Comparison of ENCODE assay signal across 26 cellular contexts in genomic region chr6:33604941-33605854, GRCh38. TPM values are rescaled to one million over a fixed set of nuclear protein-coding genes. Genes with fewer than 3 reads are reported as not detected.
DNase-seq lines count a peak whose midpoint lies in the region; ATAC-seq and TF ChIP-seq lines count a peak whose summit lies in the region.
"Had no signal": no experiment of that assay in that cellular context is flagged by ENCODE, and none has a peak within 500 bp of the region (broad histone marks: within the 10 kb centered on the region; RNA-seq: fewer than 3 reads in every experiment).

No MANE protein-coding gene starts in this region.

- peaks cover 11% of the 10 kb centered on the region for H3K9me3 ChIP-seq in PC-9 (ENCODE audit: insufficient read depth, low read depth)
- H3K9me3 ChIP-seq: HAP-1, lower lobe of right lung had no signal

- in situ Hi-C loops in Caki2 (cut with HindIII; ENCODE audit: low pct_unique_long_range_greater_than_20kb, low sequenced_read_pairs): no loop called here

- H3K4me3 ChIP-seq in PC-9: no peak overlapping the region
- no peak overlapping the region for H3K4me3 ChIP-seq in foreskin fibroblast (ENCODE audit: low read depth in 1 of 2, low read length in 2 of 2)
- H3K4me3 ChIP-seq: BLaER1, HAP-1, lower lobe of right lung, mucosa of descending colon, skin epidermis, tibial nerve had no signal

- ATAC-seq in GM18520 (IDR thresholded peaks at IDR 0.05; ENCODE audit: unreplicated experiment) (no peak), GM18867 (IDR thresholded peaks at IDR 0.05; ENCODE audit: unreplicated experiment) (no peak)
- ATAC-seq: lower lobe of right lung, mucosa of descending colon had no signal

- H4K20me1 ChIP-seq in PC-9 (ENCODE audit: insufficient read depth): no peaks in the 10 kb centered on the region
- H4K20me1 ChIP-seq: BLaER1 had no signal

- no peaks in the 10 kb centered on the region for H3K36me3 ChIP-seq in PC-9 (ENCODE audit: low read depth)
- H3K36me3 ChIP-seq: BLaER1, HAP-1, lower lobe of right lung, tibial nerve, WERI-Rb-1 had no signal

- peak; percentile 47 for DNase-seq in Caki2 (ENCODE audit: low read depth)
- peak; percentile 32 for DNase-seq in HT-29 (ENCODE audit: low spot score)
- DNase-seq in PC-9: peak in 1 of 2 experiments; percentile 74
- DNase-seq in foreskin fibroblast: peak; percentile 73 to 77
- DNase-seq in AML-193 (lab: John Stamatoyannopoulos, UW): no peak
- DNase-seq: ACHN; activated CD4-positive, alpha-beta T cell treated with anti-CD3 and anti-CD28 coated beads for 48 hours; activated CD8-positive, alpha-beta memory T cell treated with anti-CD3 and anti-CD28 coated beads for 24 hours; activated gamma-delta T cell; activated naive CD8-positive, alpha-beta T cell treated with anti-CD3 and anti-CD28 coated beads, Interleukin-2, amount 10 ng/mL, durations not matched to agents 7 days and 5 days; DMS53; kidney; lower lobe of right lung; mucosa of descending colon; NCI-H2029 treated with DMSO at 0.1 percent for 48 hours; NCI-H2227 treated with DMSO at 0.1 percent for 48 hours; NCI-H526 treated with DMSO at 0.1 percent for 48 hours; stimulated activated CD4-positive, alpha-beta T cell treated with anti-CD3 and anti-CD28 coated beads, Interleukin-1b, Interleukin-23, amount 100 ng/mL, for 48 hours; T-helper 2 cell; WERI-Rb-1 had no signal

- no TSS peak for BruUV-seq in PC-9 (replicated peaks; lab: Mats Ljungman, UMichigan)

- POLR2A ChIA-PET in PC-9 (lab: Charles Lee; ENCODE audit: unreplicated experiment): interaction anchor here (0.6 kb wide), 1 partner anchor 151 kb away, joined by 4 read pairs; no protein-coding TSS in a partner anchor

- H3K79me2 ChIP-seq in PC-9 (ENCODE audit: low read depth): no peaks in the 10 kb centered on the region

- intact Hi-C loops in PC-9 (cut with micrococcal nuclease; ENCODE audit: unreplicated experiment): no loop called here

- TF ChIP-seq CTCF in PC-9 (conservative IDR thresholded peaks at IDR 0.05) (no peak), foreskin fibroblast (IDR thresholded peaks at IDR 0.05; ENCODE audit: low read depth, low read length) (no peak)

- peaks cover 30% of the 10 kb centered on the region for H3F3A ChIP-seq in PC-9 (ENCODE audit: insufficient read depth, low read depth)

- no peak overlapping the region for H2AFZ ChIP-seq in PC-9

- no peaks in the 10 kb centered on the region for H3K9me2 ChIP-seq in PC-9 (ENCODE audit: insufficient read depth)

- peaks cover 44% of the 10 kb centered on the region for H3K4me1 ChIP-seq in PC-9 (replicated peaks; ENCODE audit: insufficient read depth)
- H3K4me1 ChIP-seq: HAP-1 had no signal

- CTCF ChIA-PET in PC-9 (lab: Charles Lee): no interaction called here

- H3K27me3 ChIP-seq in PC-9 (ENCODE audit: insufficient read depth, low read depth): no peaks in the 10 kb centered on the region
- H3K27me3 ChIP-seq: BLaER1, tibial nerve had no signal

- H3K27ac ChIP-seq in PC-9: peak overlapping the region; percentile 63
- H3K27ac ChIP-seq: BLaER1, lower lobe of right lung, skin epidermis, tibial nerve, WERI-Rb-1 had no signal

- no peak overlapping the region for H3K4me2 ChIP-seq in PC-9
- H3K4me2 ChIP-seq: BLaER1 had no signal

RNA-seq across cellular contexts. Expression of gene ITPR3, which starts 15.9 kb away (rescaled TPM):
- 59.3 and 60.1 TPM in 2 replicates for total RNA-seq in Caki2 (2014; rRNA removed; shearing (Covaris generic); ENCODE audit: low replicate concordance)
- total RNA-seq in HT-29 (2014; rRNA removed; shearing (Covaris generic)): 92.2 and 110 TPM in 2 replicates
- 78.3 and 86.9 TPM in 2 replicates for total RNA-seq in PC-9 (2021)

RNA-seq across cellular contexts. Expression of gene BAK1, which starts 25.1 kb away (rescaled TPM):
- 101 and 103 TPM in 2 replicates for total RNA-seq in Caki2 (2014; rRNA removed; shearing (Covaris generic); ENCODE audit: low replicate concordance)
- total RNA-seq in HT-29 (2014; rRNA removed; shearing (Covaris generic)): 19.7 and 27.8 TPM in 2 replicates
- 24.6 and 28.4 TPM in 2 replicates for total RNA-seq in PC-9 (2021)

Comparison
In these comparisons a context has a peak if more than half of its experiments do, and no peak if none do; other contexts are left out.
1. DNase-seq: peak in Caki2 (single experiment), HT-29 (single experiment) and foreskin fibroblast (2 of 2); none in AML-193 (0 of 2).